Comparison of ENCODE assay signal across 8 cellular contexts in genomic region chr14:65336191-65336591, GRCh38.
DNase-seq lines count a peak whose midpoint lies in the region; ATAC-seq and TF ChIP-seq lines count a peak whose summit lies in the region.

No MANE protein-coding gene starts in this region.

- ATAC-seq in HG02840 (IDR thresholded peaks at IDR 0.05; ENCODE audit: low FRiP score, unreplicated experiment), result peak; percentile 56
- ATAC-seq in aorta (ENCODE audit: low FRiP score), result no peak

- no peaks in the 10 kb centered on the region for H3K79me2 ChIP-seq in DOHH2 (ENCODE audit: control insufficient read depth, low read length)
- H3K79me2 ChIP-seq in osteoblast (ENCODE audit: insufficient read depth, low read length), result no peaks in the 10 kb centered on the region

- peak overlapping the region; percentile 77 for H2AFZ ChIP-seq in osteoblast (ENCODE audit: low read length)

- no peaks in the 10 kb centered on the region for H4K20me1 ChIP-seq in DOHH2 (ENCODE audit: control insufficient read depth, insufficient read depth, low read depth, low read length)
- no peaks in the 10 kb centered on the region for H4K20me1 ChIP-seq in osteoblast (ENCODE audit: insufficient read depth, low read length)

- H3K9me2 ChIP-seq in DOHH2 (replicated peaks; ENCODE audit: control insufficient read depth, low read length), result no peaks in the 10 kb centered on the region

- H3K36me3 ChIP-seq in DOHH2 (ENCODE audit: control insufficient read depth, low read length) (no peaks in the 10 kb centered on the region), osteoblast (ENCODE audit: insufficient read depth, low read length) (no peaks in the 10 kb centered on the region), aorta (ENCODE audit: control insufficient read depth in 1 of 2, insufficient read depth in 2 of 2, low read length in 1 of 2) (no peaks in the 10 kb centered on the region), esophagus squamous epithelium (no peaks in the 10 kb centered on the region)

- H3K27ac ChIP-seq in DOHH2 (ENCODE audit: low read depth, low read length) (peak overlapping the region; percentile 34; the same call in 1 of the 2 replicates), osteoblast (ENCODE audit: low read depth, low read length) (no peak overlapping the region), aorta (ENCODE audit: low read depth in 1 of 2, low read length in 2 of 2) (no peak overlapping the region), esophagus squamous epithelium (peak overlapping the region in 1 of 4 donors; percentile 75)

- H3K27me3 ChIP-seq in DOHH2 (ENCODE audit: control insufficient read depth, low read length), result no peaks in the 10 kb centered on the region
- no peaks in the 10 kb centered on the region for H3K27me3 ChIP-seq in osteoblast (ENCODE audit: insufficient read depth, low read length)
- H3K27me3 ChIP-seq in aorta (ENCODE audit: control insufficient read depth in 1 of 2, insufficient read depth in 2 of 2, low read length in 1 of 2), result peaks cover 0 to 1% of the 10 kb centered on the region in 2 donors
- H3K27me3 ChIP-seq in esophagus squamous epithelium, result no peaks in the 10 kb centered on the region

- H3K4me3 ChIP-seq in DOHH2 (ENCODE audit: low read length), result no peak overlapping the region
- H3K4me3 ChIP-seq in osteoblast (ENCODE audit: insufficient read depth, low read length), result no peak overlapping the region
- no peak overlapping the region for H3K4me3 ChIP-seq in aorta (ENCODE audit: low read length in 2 of 2)
- H3K4me3 ChIP-seq in esophagus squamous epithelium, result no peak overlapping the region

- H3K9me3 ChIP-seq in DOHH2 (ENCODE audit: control insufficient read depth, insufficient read depth, low read length), result no peaks in the 10 kb centered on the region
- no peaks in the 10 kb centered on the region for H3K9me3 ChIP-seq in osteoblast (ENCODE audit: low read depth, low read length)
- H3K9me3 ChIP-seq in aorta (ENCODE audit: control insufficient read depth, low read length), result no peaks in the 10 kb centered on the region
- H3K9me3 ChIP-seq in esophagus squamous epithelium, result no peaks in the 10 kb centered on the region

- intact Hi-C loops in aorta (cut with DNase I) (no loop called here), esophagus squamous epithelium (cut with DNase I) (no loop called here)

- H3K4me2 ChIP-seq in DOHH2 (ENCODE audit: low read length), result peak overlapping the region; percentile 28
- H3K4me2 ChIP-seq in osteoblast (ENCODE audit: insufficient read depth, low read length), result no peak overlapping the region

- peak; percentile 12 for DNase-seq in activated CD8-positive, alpha-beta memory T cell treated with anti-CD3 and anti-CD28 coated beads, Interleukin-2, amount 50 U/mL, for 24 hours (ENCODE audit: extremely low read depth)
- DNase-seq in osteoblast (ENCODE audit: insufficient read length, low spot score, missing footprints), result no peak
- no peak for DNase-seq in aorta
- no peak for DNase-seq in COLO668 (lab: John Stamatoyannopoulos, UW; ENCODE audit: unreplicated experiment)
- no peak for DNase-seq in NCI-H526 (lab: John Stamatoyannopoulos, UW)
- DNase-seq in esophagus squamous epithelium (lab: John Stamatoyannopoulos, UW), result no peak

- TF ChIP-seq POLR2A in esophagus squamous epithelium (IDR thresholded peaks at IDR 0.05), result no peak

- 72 to 83% methylated on average over 2 of the region's 2 CpGs for WGBS in aorta, 2 donors
- 51 to 54% methylated on average over 2 of the region's 2 CpGs for WGBS in esophagus squamous epithelium, 2 donors

- H3K4me1 ChIP-seq in DOHH2 (ENCODE audit: control insufficient read depth, low read length) (peaks cover 77% of the 10 kb centered on the region), osteoblast (ENCODE audit: insufficient read depth, low read length) (peaks cover 19% of the 10 kb centered on the region), aorta (ENCODE audit: control insufficient read depth in 1 of 2, insufficient read depth in 2 of 2, low read length in 2 of 2) (no peaks in the 10 kb centered on the region), esophagus squamous epithelium (peaks cover 16 to 50% (median 20%) of the 10 kb centered on the region in 3 donors)

- peaks cover 25% of the 10 kb centered on the region for H3F3A ChIP-seq in DOHH2 (ENCODE audit: control insufficient read depth, insufficient read depth)

- TF ChIP-seq CTCF in DOHH2 (IDR thresholded peaks at IDR 0.05; ENCODE audit: low read depth, low read length, poor library complexity, severe bottlenecking) (no peak), osteoblast (IDR thresholded peaks at IDR 0.05; ENCODE audit: extremely low read depth, low read depth, low read length) (no peak), esophagus squamous epithelium (IDR thresholded peaks at IDR 0.05) (no peak)
